8 cellular contexts compared by ENCODE assay signal in the genomic region with DNA sequence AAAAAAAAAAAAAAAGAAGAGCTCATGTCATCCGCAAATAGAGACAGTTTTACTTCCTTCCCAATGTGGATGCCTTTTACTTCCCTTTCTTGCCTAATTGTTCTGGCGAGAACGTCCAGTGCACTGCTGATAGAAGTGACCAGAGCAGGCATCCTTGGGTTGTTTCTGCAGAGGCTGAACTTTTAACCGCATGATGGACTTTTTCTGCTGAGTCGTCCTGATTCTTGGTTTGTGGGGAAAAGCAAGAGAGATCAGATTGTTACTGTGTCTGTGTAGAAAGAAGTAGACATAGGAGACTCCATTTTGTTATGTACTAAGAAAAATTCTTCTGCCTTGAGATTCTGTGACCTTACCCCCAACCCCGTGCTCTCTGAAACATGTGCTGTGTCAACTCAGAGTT. TPM values are rescaled to one million over a fixed set of nuclear protein-coding genes. Genes with fewer than 3 reads are reported as not detected.
DNase-seq lines count a peak whose midpoint lies in the region; ATAC-seq, FAIRE-seq and TF ChIP-seq lines count a peak whose summit lies in the region.
"Not testable (repeated sequence)": the region's sequence is repeated elsewhere in the genome, so short reads cannot be mapped to it uniquely, and the experiment has no call there.

No MANE protein-coding gene starts in this region.

- DNase-seq in NB4 (ENCODE audit: low read depth) (peak; percentile 58), SKM-1 treated with dmso at 0.1 percent for 144 hours (lab: John Stamatoyannopoulos, UW; ENCODE audit: unreplicated experiment) (peak; percentile 77), choroid plexus epithelial cell (ENCODE audit: low read depth) (peak; percentile 53), heart left ventricle (peak in 1 of 5 donors; percentile 1), pancreas (peak in 1 of 6 donors; percentile 4), upper lobe of left lung (peak in 1 of 2 donors; percentile 47)
- not testable (repeated sequence) for DNase-seq in lung (ENCODE audit: low spot score)

- not testable (repeated sequence) for TF ChIP-seq POLR2A in NB4 (IDR thresholded peaks at IDR 0.05; ENCODE audit: extremely low read depth, insufficient read length); heart left ventricle (IDR thresholded peaks at IDR 0.05); upper lobe of left lung (IDR thresholded peaks at IDR 0.05)

- ATAC-seq in heart left ventricle (peak; percentile 52 to 86 (median 76)), lung (ENCODE audit: insufficient read depth, low FRiP score) (peak; percentile 86), pancreas (peak in 3 of 4 donors; percentile 48 to 87 (median 76)), upper lobe of left lung (ENCODE audit: low FRiP score in 2 of 2) (peak; percentile 62 to 89)

- not testable (repeated sequence) for TF ChIP-seq EP300 in upper lobe of left lung (IDR thresholded peaks at IDR 0.05)

- intact Hi-C loops in heart left ventricle (cut with DNase I) (loop anchor here in 1 of 10 donors (10.0 kb wide), 1 partner anchor 388 kb away; a partner anchor contains a TSS), pancreas (cut with DNase I) (loop anchor here in 1 of 3 donors (10.0 kb wide), 1 partner anchor 118 kb away; no protein-coding TSS in a partner anchor)

- 54 to 67% (median 63%) methylated on average over 5 to 6 of the region's 6 CpGs for WGBS in heart left ventricle, 4 donors
- 20 to 39% methylated on average over 5 of the region's 6 CpGs for WGBS in lung, 2 donors
- 71 to 73% methylated on average over 5 of the region's 6 CpGs for WGBS in pancreas, 2 donors
- WGBS in upper lobe of left lung, 2 donors = 27 to 38% methylated on average over 5 of the region's 6 CpGs

- H3K4me3 ChIP-seq in NB4 (ENCODE audit: low read depth, low read length); choroid plexus epithelial cell (ENCODE audit: low read depth, low read length); heart left ventricle; lung; pancreas; upper lobe of left lung: not testable (repeated sequence)

- TF ChIP-seq CTCF in NB4 (IDR thresholded peaks at IDR 0.05; ENCODE audit: low read depth, low read length); choroid plexus epithelial cell (conservative IDR thresholded peaks at IDR 0.05; ENCODE audit: low read depth, low read length); heart left ventricle (IDR thresholded peaks at IDR 0.05); lung (IDR thresholded peaks at IDR 0.05; ENCODE audit: control extremely low read depth, extremely low read depth); pancreas (IDR thresholded peaks at IDR 0.05); upper lobe of left lung (IDR thresholded peaks at IDR 0.05): not testable (repeated sequence)

- H3K36me3 ChIP-seq in ES-I3 (ENCODE audit: insufficient read depth, low read length); heart left ventricle; lung (ENCODE audit: control insufficient read depth in 2 of 2, insufficient read depth in 2 of 2, low read length in 2 of 2); pancreas; upper lobe of left lung: not testable (repeated sequence)

- FAIRE-seq in pancreas (lab: Jason Lieb, UNC) = not testable (repeated sequence)

- H3K4me1 ChIP-seq in ES-I3 (ENCODE audit: insufficient read depth, low read length) (peaks cover 20% of the 10 kb centered on the region), heart left ventricle (peaks cover 0 to 20% (median 2%) of the 10 kb centered on the region in 12 donors)
- not testable (repeated sequence) for H3K4me1 ChIP-seq in lung (ENCODE audit: control insufficient read depth in 2 of 2, insufficient read depth in 2 of 2, low read length in 2 of 2); pancreas; upper lobe of left lung

- peak overlapping the region in 1 of 12 donors; percentile 67 for H3K27ac ChIP-seq in heart left ventricle
- not testable (repeated sequence) for H3K27ac ChIP-seq in lung (ENCODE audit: low read depth in 1 of 2, low read length in 1 of 2); pancreas; upper lobe of left lung

- not testable (repeated sequence) for H3K27me3 ChIP-seq in heart left ventricle; lung (ENCODE audit: control insufficient read depth, insufficient read depth); pancreas; upper lobe of left lung

- H3K9me3 ChIP-seq in ES-I3 (ENCODE audit: control insufficient read depth, insufficient read depth, low read length); heart left ventricle; lung (ENCODE audit: control insufficient read depth in 2 of 2, insufficient read depth in 1 of 2, low read length in 1 of 2); pancreas; upper lobe of left lung: not testable (repeated sequence)

- peak overlapping the region; percentile 11; the same call in 1 of the 2 replicates for H3K9ac ChIP-seq in ES-I3 (ENCODE audit: low read depth, low read length)

RNA-seq across cellular contexts. Expression of a gene that starts 37.4 kb away (rescaled TPM):
- total RNA-seq in heart left ventricle (100 to 1,000 TPM in 8 of 9 donors, 10 to 100 TPM in 1; 88.2 to 193 (median 126) TPM), lung (100 to 1,000 TPM; 124 to 171 TPM), pancreas (100 to 1,000 TPM in 2 of 6 donors, 10 to 100 TPM in 4; 67.4 to 132 (median 94.9) TPM), upper lobe of left lung (100 to 1,000 TPM; 114 to 348 (median 186) TPM)
- polyA plus RNA-seq in heart left ventricle (10 to 100 TPM; 59.9 to 71.2 TPM), lung (10 to 100 TPM; 39.4 to 59.0 TPM), pancreas (10 to 100 TPM; 44.8 to 77.9 TPM)
